ENCODE assay signal across 16 cellular contexts in the genomic region with DNA sequence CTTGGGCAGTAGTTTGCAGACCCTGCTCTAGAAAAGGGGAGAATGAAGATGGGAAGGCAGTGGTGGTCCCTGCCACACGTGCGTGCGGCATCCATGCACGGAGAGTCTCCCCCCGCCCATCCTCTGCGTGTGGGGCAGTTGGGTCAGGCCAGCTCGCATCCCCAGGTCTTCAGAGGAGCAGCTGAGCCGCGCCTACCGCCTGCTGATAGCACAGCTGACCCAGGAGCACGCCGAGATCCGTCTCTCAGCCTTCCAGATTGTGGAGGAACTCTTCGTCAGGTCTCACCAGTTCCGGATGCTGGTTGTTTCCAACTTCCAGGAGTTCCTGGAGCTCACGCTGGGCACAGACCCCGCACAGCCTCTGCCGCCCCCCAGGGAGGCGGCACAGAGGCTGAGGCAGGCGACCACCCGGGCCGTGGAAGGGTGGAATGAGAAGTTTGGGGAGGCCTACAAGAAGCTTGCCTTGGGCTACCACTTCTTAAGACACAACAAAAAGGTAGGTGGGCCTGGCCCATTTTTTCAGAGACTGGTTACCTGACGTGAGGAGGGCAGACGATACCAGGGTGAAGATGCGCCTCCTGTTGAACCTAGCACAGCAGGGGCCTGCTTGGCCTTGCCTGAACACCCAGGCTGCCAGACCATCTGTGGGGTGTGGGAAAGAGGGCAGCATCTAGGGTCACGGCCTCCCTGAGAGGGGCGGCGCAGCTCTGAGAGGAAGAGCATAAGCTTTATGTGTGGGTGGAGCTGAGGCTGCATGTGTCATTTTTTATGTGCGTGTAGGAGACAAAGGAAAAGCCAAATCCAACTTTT. TPM values are rescaled to one million over a fixed set of nuclear protein-coding genes. Genes with fewer than 3 reads are reported as not detected.
DNase-seq lines count a peak whose midpoint lies in the region; ATAC-seq and TF ChIP-seq lines count a peak whose summit lies in the region.
"Had no signal": no experiment of that assay in that cellular context is flagged by ENCODE, and none has a peak within 500 bp of the region (broad histone marks: within the 10 kb centered on the region; RNA-seq: fewer than 3 reads in every experiment).

No MANE protein-coding gene starts in this region.

- WGBS in sigmoid colon, 2 donors = 92% methylated on average over 29 of the region's 29 CpGs

- H3K4me1 ChIP-seq in sigmoid colon = peaks cover 0 to 47% (median 31%) of the 10 kb centered on the region in 4 donors
- peaks cover 18% of the 10 kb centered on the region for H3K4me1 ChIP-seq in osteoblast (ENCODE audit: insufficient read depth, low read length)

- peaks cover 0 to 6% of the 10 kb centered on the region in 2 donors for H3K36me3 Mint-ChIP-seq in activated T-cell treated with anti-CD3 and anti-CD28 coated beads, Interleukin-2, amount 50 U/mL, for 72 hours (ENCODE audit: insufficient read depth in 2 of 2)
- peaks cover 5% of the 10 kb centered on the region for H3K36me3 Mint-ChIP-seq in chondrocyte (ENCODE audit: low read depth)

- no peak for TF ChIP-seq CTCF in LNCaP clone FGC (IDR thresholded peaks at IDR 0.05; ENCODE audit: control insufficient read depth, extremely low read depth, insufficient read depth)
- TF ChIP-seq CTCF in chondrocyte (IDR thresholded peaks at IDR 0.05) = no peak
- TF ChIP-seq CTCF in sigmoid colon (IDR thresholded peaks at IDR 0.05) = no peak
- TF ChIP-seq CTCF in osteoblast (IDR thresholded peaks at IDR 0.05; ENCODE audit: extremely low read depth, low read depth, low read length) = no peak

- DNase-seq in activated T-cell treated with anti-CD3 and anti-CD28 coated beads, Interleukin-2, amount 50 U/mL, for 72 hours = no peak
- no peak for DNase-seq in activated T-cell treated with anti-CD3 and anti-CD28 coated beads, Interleukin-2, amount 50 U/mL, for 1 hour
- DNase-seq in LNCaP clone FGC (ENCODE audit: low read depth) (no peak), chondrocyte (ENCODE audit: low spot score) (no peak), sigmoid colon (no peak), KBM-7 (no peak), osteoblast (ENCODE audit: insufficient read length, low spot score, missing footprints) (no peak), NCI-H748 (lab: John Stamatoyannopoulos, UW; ENCODE audit: unreplicated experiment) (no peak)
- DNase-seq: H9, NCI-H1930, NCI-H774, ovary, Right ventricle myocardium superior, spleen, substantia nigra had no signal

- TF ChIP-seq POLR2A in sigmoid colon (IDR thresholded peaks at IDR 0.05) = no peak

- in situ Hi-C loops in KBM-7 (cut with MboI; ENCODE audit: low pct_unique_long_range_greater_than_20kb, low sequenced_read_pairs) = no loop called here

- H3K4me3 ChIP-seq in LNCaP clone FGC (ENCODE audit: low read depth, low read length) = peak overlapping the region; percentile 75
- H3K4me3 ChIP-seq in sigmoid colon = no peak overlapping the region
- H3K4me3 ChIP-seq in osteoblast (ENCODE audit: insufficient read depth, low read length) = no peak overlapping the region
- H3K4me3 ChIP-seq: ovary had no signal

- no peaks in the 10 kb centered on the region for H3K27me3 ChIP-seq in sigmoid colon
- no peaks in the 10 kb centered on the region for H3K27me3 ChIP-seq in osteoblast (ENCODE audit: insufficient read depth, low read length)
- H3K27me3 ChIP-seq: ovary, spleen had no signal

- peak overlapping the region; percentile 32 for H3K27ac Mint-ChIP-seq in activated T-cell treated with anti-CD3 and anti-CD28 coated beads, Interleukin-2, amount 50 U/mL, for 72 hours
- H3K27ac Mint-ChIP-seq in chondrocyte (ENCODE audit: unreplicated experiment) = no peak overlapping the region
- H3K27ac Mint-ChIP-seq: memory B cell had no signal

- no peak overlapping the region for H2AFZ ChIP-seq in osteoblast (ENCODE audit: low read length)

- H3K4me3 Mint-ChIP-seq in activated T-cell treated with anti-CD3 and anti-CD28 coated beads, Interleukin-2, amount 50 U/mL, for 72 hours = peak overlapping the region in 1 of 2 donors; percentile 27
- H3K4me3 Mint-ChIP-seq in chondrocyte (ENCODE audit: unreplicated experiment) = peak overlapping the region; percentile 6

- peaks cover 0 to 35% (median 12%) of the 10 kb centered on the region in 4 donors for H3K36me3 ChIP-seq in sigmoid colon
- peaks cover 11% of the 10 kb centered on the region for H3K36me3 ChIP-seq in osteoblast (ENCODE audit: insufficient read depth, low read length)
- H3K36me3 ChIP-seq: ovary had no signal

- no peaks in the 10 kb centered on the region for H3K27me3 Mint-ChIP-seq in activated T-cell treated with anti-CD3 and anti-CD28 coated beads, Interleukin-2, amount 50 U/mL, for 72 hours (ENCODE audit: low read depth)
- H3K27me3 Mint-ChIP-seq in chondrocyte (ENCODE audit: low read depth) = no peaks in the 10 kb centered on the region
- H3K27me3 Mint-ChIP-seq: memory B cell had no signal

- H3K27ac ChIP-seq in sigmoid colon = peak overlapping the region in 3 of 4 donors; percentile 97 to 99 (median 97)
- H3K27ac ChIP-seq in osteoblast (ENCODE audit: low read depth, low read length) = no peak overlapping the region

- intact Hi-C loops in sigmoid colon (cut with DNase I) = loop anchor here (2.0 to 10.0 kb wide), 4 partner anchors 165 to 363 kb away; partner anchors contain the start of gene SLBP

- H3K4me1 Mint-ChIP-seq in activated T-cell treated with anti-CD3 and anti-CD28 coated beads, Interleukin-2, amount 50 U/mL, for 72 hours (ENCODE audit: low read depth) = peaks cover 49% of the 10 kb centered on the region
- H3K4me1 Mint-ChIP-seq in chondrocyte (ENCODE audit: low read depth) = peaks cover 43% of the 10 kb centered on the region

- H4K20me1 ChIP-seq in osteoblast (ENCODE audit: insufficient read depth, low read length) = peaks cover 10% of the 10 kb centered on the region

- H3K9me3 ChIP-seq in sigmoid colon (no peaks in the 10 kb centered on the region), osteoblast (ENCODE audit: low read depth, low read length) (no peaks in the 10 kb centered on the region)
- H3K9me3 ChIP-seq: ovary, spleen had no signal

- peaks cover 44% of the 10 kb centered on the region for H3K79me2 ChIP-seq in osteoblast (ENCODE audit: insufficient read depth, low read length)

- H3K9me3 Mint-ChIP-seq in activated T-cell treated with anti-CD3 and anti-CD28 coated beads, Interleukin-2, amount 50 U/mL, for 72 hours = no peaks in the 10 kb centered on the region
- H3K9me3 Mint-ChIP-seq in chondrocyte (ENCODE audit: low read depth) = no peaks in the 10 kb centered on the region
- H3K9me3 Mint-ChIP-seq: H9, memory B cell had no signal

- no peak overlapping the region for H3K4me2 ChIP-seq in osteoblast (ENCODE audit: insufficient read depth, low read length)

- no peak for ATAC-seq in activated T-cell treated with anti-CD3 and anti-CD28 coated beads, Interleukin-2, amount 50 U/mL, for 72 hours (replicated peaks in 1 of 2)

- no peak for TF ChIP-seq EP300 in sigmoid colon (IDR thresholded peaks at IDR 0.05)

RNA-seq across cellular contexts. Expression of gene UVSSA, which starts 2.6 kb away (rescaled TPM):
- total RNA-seq in activated T-cell treated with anti-CD3 and anti-CD28 coated beads, Interleukin-2, amount 50 U/mL, for 72 hours = 10 to 100 TPM; 23.0 to 25.8 TPM
- total RNA-seq in chondrocyte (20.7 to 35.1 TPM (median 20.9 TPM) in 3 replicates), sigmoid colon (10 to 100 TPM in 2 of 4 donors, 1 to 10 TPM in 2; 7.1 to 17.4 (median 10.4) TPM), osteoblast (12.7 and 14.8 TPM in 2 replicates)
- polyA plus RNA-seq in sigmoid colon = 10 to 100 TPM in 1 of 3 donors, 1 to 10 TPM in 2; 1.8 to 18.7 (median 4.6) TPM

RNA-seq across cellular contexts. Expression of gene NKX1-1, which starts 56.7 kb away (rescaled TPM):
- total RNA-seq in activated T-cell treated with anti-CD3 and anti-CD28 coated beads, Interleukin-2, amount 50 U/mL, for 72 hours = not detected
- not detected in 3 replicates for total RNA-seq in chondrocyte
- not detected for total RNA-seq in sigmoid colon
- not detected for polyA plus RNA-seq in sigmoid colon
- total RNA-seq in osteoblast = not detected in 2 replicates
- total RNA-seq: H9, ovary, Right ventricle myocardium superior, spleen had no signal
- polyA plus RNA-seq: ovary, spleen had no signal

RNA-seq across cellular contexts. Expression of gene MAEA, which starts 59.9 kb away (rescaled TPM):
- total RNA-seq in activated T-cell treated with anti-CD3 and anti-CD28 coated beads, Interleukin-2, amount 50 U/mL, for 72 hours = 10 to 100 TPM; 38.4 to 48.4 TPM
- total RNA-seq in chondrocyte (54.4 to 62.6 TPM (median 56.3 TPM) in 3 replicates), sigmoid colon (10 to 100 TPM; 44.2 to 56.2 (median 49.6) TPM), osteoblast (55.7 and 70.6 TPM in 2 replicates)
- 10 to 100 TPM; 51.1 to 89.8 (median 80.0) TPM for polyA plus RNA-seq in sigmoid colon
